Comparison of ENCODE assay signal across 14 cellular contexts in the genomic region with DNA sequence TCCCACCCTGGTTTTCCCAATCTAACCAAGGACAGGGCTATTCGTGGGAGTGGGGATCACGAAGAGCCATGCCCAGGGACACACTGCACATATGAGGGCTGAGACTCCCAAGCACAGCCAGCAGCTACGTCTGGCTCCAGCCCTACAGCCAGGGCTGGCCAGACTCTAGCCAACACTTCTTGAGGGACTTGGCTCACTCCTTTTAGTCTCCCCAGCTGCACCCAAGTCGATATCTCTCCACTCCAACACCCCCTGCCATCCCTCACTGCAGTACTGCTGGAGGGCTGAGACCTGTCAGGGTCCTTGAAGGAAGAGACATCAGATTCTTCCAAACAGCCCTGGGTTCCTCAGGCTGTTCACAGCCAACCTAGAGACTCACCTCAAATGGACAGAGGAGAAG.
DNase-seq lines count a peak whose midpoint lies in the region; ATAC-seq, FAIRE-seq and TF ChIP-seq lines count a peak whose summit lies in the region.
"Had no signal": no experiment of that assay in that cellular context is flagged by ENCODE, and none has a peak within 500 bp of the region (broad histone marks: within the 10 kb centered on the region; RNA-seq: fewer than 3 reads in every experiment).

No MANE protein-coding gene starts in this region.

- no peaks in the 10 kb centered on the region for H3K9me3 ChIP-seq in liver (ENCODE audit: control insufficient read depth in 4 of 4, low read length in 3 of 4)
- no peaks in the 10 kb centered on the region for H3K9me3 ChIP-seq in HepG2 (ENCODE audit: low read length)
- H3K9me3 ChIP-seq in parathyroid adenoma (ENCODE audit: control insufficient read depth, low read length) = no peaks in the 10 kb centered on the region
- no peaks in the 10 kb centered on the region for H3K9me3 ChIP-seq in vagina

- H3K4me1 ChIP-seq in liver (ENCODE audit: control insufficient read depth in 4 of 4, insufficient read depth in 4 of 4, low read length in 3 of 4) = peaks cover 20 to 87% (median 77%) of the 10 kb centered on the region in 4 donors
- peaks cover 5% of the 10 kb centered on the region for H3K4me1 ChIP-seq in HepG2 (ENCODE audit: insufficient read depth, low read length)
- peaks cover 44% of the 10 kb centered on the region for H3K4me1 ChIP-seq in parathyroid adenoma
- H3K4me1 ChIP-seq in vagina = peaks cover 97% of the 10 kb centered on the region

- H3K27ac ChIP-seq in liver (ENCODE audit: low read depth in 1 of 2, low read length in 2 of 2) (peak overlapping the region; percentile 62 to 79), HepG2 (ENCODE audit: extremely low read length, insufficient read depth, low read length) (no peak overlapping the region), parathyroid adenoma (peak overlapping the region; percentile 57), vagina (peak overlapping the region; percentile 5)

- no peak overlapping the region for H3K9ac ChIP-seq in liver (ENCODE audit: low read depth in 1 of 2, low read length in 2 of 2)
- no peak overlapping the region for H3K9ac ChIP-seq in HepG2 (ENCODE audit: insufficient read depth, low read depth, low read length)
- no peak overlapping the region for H3K9ac ChIP-seq in parathyroid adenoma

- H3K4me1 Mint-ChIP-seq in endothelial cell (ENCODE audit: unreplicated experiment) (peaks cover 44% of the 10 kb centered on the region), progenitor cell of endocrine pancreas (ENCODE audit: low read depth) (no peaks in the 10 kb centered on the region)
- H3K4me1 Mint-ChIP-seq: neural crest cell had no signal

- H3K27me3 ChIP-seq in liver (ENCODE audit: control insufficient read depth in 4 of 4, insufficient read depth in 4 of 4, low read length in 3 of 4) = no peaks in the 10 kb centered on the region
- H3K27me3 ChIP-seq in HepG2 (ENCODE audit: control insufficient read depth in 1 of 2, insufficient read depth in 2 of 2, low read length in 2 of 2) = no peaks in the 10 kb centered on the region
- H3K27me3 ChIP-seq in parathyroid adenoma (ENCODE audit: control insufficient read depth, insufficient read depth, low read length) = no peaks in the 10 kb centered on the region
- H3K27me3 ChIP-seq in vagina = no peaks in the 10 kb centered on the region

- TF ChIP-seq EP300 in HepG2 (IDR thresholded peaks at IDR 0.05; ENCODE audit: low read depth in 2 of 2, low read length in 2 of 2) (no peak), HepG2 (CRISPR knock-in tag; IDR thresholded peaks at IDR 0.05; ENCODE audit: borderline replicate concordance) (no peak)

- H2AFZ ChIP-seq in HepG2 (ENCODE audit: low read length) = no peak overlapping the region
- H2AFZ ChIP-seq in parathyroid adenoma = no peak overlapping the region

- H3K27ac Mint-ChIP-seq in endothelial cell (ENCODE audit: unreplicated experiment) = peak overlapping the region; percentile 14
- H3K27ac Mint-ChIP-seq in progenitor cell of endocrine pancreas = no peak overlapping the region

- H4K20me1 ChIP-seq in HepG2 (ENCODE audit: insufficient read depth, low read length) = 0 out of 2 replicates have a peak, but pooled peaks cover 4% of the 10 kb centered on the region

- H3K79me2 ChIP-seq in HepG2 (ENCODE audit: insufficient read depth, low read length) = no peaks in the 10 kb centered on the region
- peaks cover 62% of the 10 kb centered on the region for H3K79me2 ChIP-seq in parathyroid adenoma

- BruUV-seq in HepG2 (replicated peaks; lab: Mats Ljungman, UMichigan) = no TSS peak

- FAIRE-seq in HepG2 (lab: Jason Lieb, UNC) = no peak

- in situ Hi-C loops in HepG2 (cut with HindIII; ENCODE audit: extremely low pct_ligation_motif_present, low pct_unique_long_range_greater_than_20kb) = no loop called here

- H3K9me3 Mint-ChIP-seq in endothelial cell (ENCODE audit: unreplicated experiment) (no peaks in the 10 kb centered on the region), progenitor cell of endocrine pancreas (ENCODE audit: low read depth) (no peaks in the 10 kb centered on the region)
- H3K9me3 Mint-ChIP-seq: neural crest cell had no signal

- peaks cover 19 to 58% (median 51%) of the 10 kb centered on the region in 4 donors for H3K36me3 ChIP-seq in liver (ENCODE audit: control insufficient read depth in 4 of 4, insufficient read depth in 3 of 4, low read depth in 1 of 4, low read length in 3 of 4)
- peaks cover 19 to 66% of the 10 kb centered on the region in 2 experiments for H3K36me3 ChIP-seq in HepG2 (replicated peaks in 1 of 2; ENCODE audit: control insufficient read depth in 1 of 2, insufficient read depth in 2 of 2, low read length in 2 of 2)
- no peaks in the 10 kb centered on the region for H3K36me3 ChIP-seq in parathyroid adenoma (ENCODE audit: control insufficient read depth, insufficient read depth, low read length)
- H3K36me3 ChIP-seq in vagina = peaks cover 0 to 65% of the 10 kb centered on the region in 2 donors

- no peak for TF ChIP-seq CTCF in liver (IDR thresholded peaks at IDR 0.05; ENCODE audit: low read depth, low read length, missing input control)
- TF ChIP-seq CTCF in HepG2 (CRISPR knock-in tag; IDR thresholded peaks at IDR 0.05) = no peak
- TF ChIP-seq CTCF in endothelial cell (IDR thresholded peaks at IDR 0.05; ENCODE audit: unreplicated experiment) = no peak
- TF ChIP-seq CTCF in parathyroid adenoma (IDR thresholded peaks at IDR 0.05) = no peak
- TF ChIP-seq CTCF in vagina (IDR thresholded peaks at IDR 0.05) = no peak
- no peak for TF ChIP-seq CTCF in progenitor cell of endocrine pancreas (IDR thresholded peaks at IDR 0.05; ENCODE audit: unreplicated experiment)

- POLR2A ChIA-PET in HepG2 (lab: Yijun Ruan, JAX) = no interaction called here

- CTCF ChIA-PET in HepG2 (lab: Yijun Ruan, JAX; ENCODE audit: low intra/inter-chr PET ratio, low total read pairs) = no interaction called here

- H3K4me3 Mint-ChIP-seq in endothelial cell (ENCODE audit: unreplicated experiment) (no peak overlapping the region), progenitor cell of endocrine pancreas (ENCODE audit: low read depth) (no peak overlapping the region)
- H3K4me3 Mint-ChIP-seq: neural crest cell had no signal

- DNase-seq in HepG2 (ENCODE audit: low spot score) = no peak
- DNase-seq in endothelial cell (ENCODE audit: low spot score) = no peak
- DNase-seq in vagina (ENCODE audit: extremely low spot score in 2 of 2) = no peak
- no peak for DNase-seq in progenitor cell of endocrine pancreas (ENCODE audit: low spot score, unreplicated experiment)
- DNase-seq in stimulated activated CD4-positive, alpha-beta T cell treated with anti-CD3 and anti-CD28 coated beads, Interleukin-2, amount 100 ng/mL, for 48 hours = no peak
- DNase-seq: DMS53; left cardiac atrium; NCI-H2227 treated with DMSO at 0.1 percent for 48 hours; stimulated activated CD4-positive, alpha-beta T cell treated with anti-CD3 and anti-CD28 coated beads, Interleukin-12 subunit alpha, Interleukin-12 subunit beta, amount 100 ng/mL, for 4 hours had no signal

- peaks cover 2% of the 10 kb centered on the region for H3K27me3 Mint-ChIP-seq in endothelial cell (ENCODE audit: unreplicated experiment)
- H3K27me3 Mint-ChIP-seq in progenitor cell of endocrine pancreas = no peaks in the 10 kb centered on the region

- intact Hi-C loops in HepG2 (cut with micrococcal nuclease; ENCODE audit: unreplicated experiment) (loop anchor here (5.0 kb wide), 1 partner anchor 148 kb away; no protein-coding TSS in a partner anchor), vagina (cut with DNase I) (no loop called here)

- TF ChIP-seq RAD21 in liver (IDR thresholded peaks at IDR 0.05) = no peak
- TF ChIP-seq RAD21 in HepG2 (CRISPR knock-in tag; IDR thresholded peaks at IDR 0.05) = no peak

- no peak overlapping the region for H3K4me2 ChIP-seq in HepG2 (ENCODE audit: low read depth, low read length)
- H3K4me2 ChIP-seq in parathyroid adenoma (ENCODE audit: low read length) = no peak overlapping the region

- H3K4me3 ChIP-seq in liver (ENCODE audit: low read depth in 1 of 3, low read length in 3 of 3) (no peak overlapping the region), HepG2 (replicated peaks in 1 of 3; ENCODE audit: insufficient read depth in 1 of 3, low read depth in 2 of 3, low read length in 3 of 3) (no peak overlapping the region), parathyroid adenoma (ENCODE audit: low read depth, low read length) (no peak overlapping the region), vagina (no peak overlapping the region)

- 85% methylated on average over 4 of the region's 4 CpGs for WGBS in liver
- 92% methylated on average over 4 of the region's 4 CpGs for WGBS in HepG2 (ENCODE audit: low lambda C conversion rate)

- no peak for ATAC-seq in HepG2
- no peak for ATAC-seq in HG02759 (IDR thresholded peaks at IDR 0.05; ENCODE audit: unreplicated experiment)
- ATAC-seq: SK-N-SH treated with all-trans-retinoic acid at 6 μM for 48 hours had no signal

- TF ChIP-seq POLR2A in HepG2 (IDR thresholded peaks at IDR 0.05; ENCODE audit: insufficient read depth in 1 of 2, low read depth in 2 of 2, low read length in 2 of 2) (no peak), vagina (IDR thresholded peaks at IDR 0.05) (no peak)

- H3K36me3 Mint-ChIP-seq in endothelial cell (ENCODE audit: low read depth, unreplicated experiment) (peaks cover 59% of the 10 kb centered on the region), progenitor cell of endocrine pancreas (ENCODE audit: insufficient read depth) (peaks cover 9% of the 10 kb centered on the region)

TF ChIP-seq in liver, 16 proteins besides CTCF, POLR2A, EP300 and RAD21 (continues in another document):
- no peak for TF ChIP-seq YY1 (IDR thresholded peaks at IDR 0.05)
- TF ChIP-seq EGR1 (IDR thresholded peaks at IDR 0.05; ENCODE audit: low read depth in 2 of 2) = no peak

TF ChIP-seq in HepG2, 621 proteins besides CTCF, POLR2A, EP300 and RAD21:
- no peak for TF ChIP-seq PHF20 (CRISPR knock-in tag; IDR thresholded peaks at IDR 0.05)
- TF ChIP-seq HOXA9 (CRISPR knock-in tag; IDR thresholded peaks at IDR 0.05; ENCODE audit: borderline replicate concordance) = no peak
- TF ChIP-seq SALL2 (CRISPR knock-in tag; IDR thresholded peaks at IDR 0.05) = no peak
- no peak for TF ChIP-seq ZNF841 (CRISPR knock-in tag; IDR thresholded peaks at IDR 0.05; ENCODE audit: borderline replicate concordance)
- no peak for TF ChIP-seq PAF1 (CRISPR knock-in tag; IDR thresholded peaks at IDR 0.05)
- no peak for TF ChIP-seq MXI1 (IDR thresholded peaks at IDR 0.05; ENCODE audit: borderline replicate concordance, low read depth, low read length)
- TF ChIP-seq ZFAT (CRISPR knock-in tag; conservative IDR thresholded peaks at IDR 0.05) = no peak
- no peak for TF ChIP-seq LCORL (IDR thresholded peaks at IDR 0.05)
- no peak for TF ChIP-seq LCORL (CRISPR knock-in tag; IDR thresholded peaks at IDR 0.05)
